Comparison of ENCODE assay signal across 15 cellular contexts in the genomic region with DNA sequence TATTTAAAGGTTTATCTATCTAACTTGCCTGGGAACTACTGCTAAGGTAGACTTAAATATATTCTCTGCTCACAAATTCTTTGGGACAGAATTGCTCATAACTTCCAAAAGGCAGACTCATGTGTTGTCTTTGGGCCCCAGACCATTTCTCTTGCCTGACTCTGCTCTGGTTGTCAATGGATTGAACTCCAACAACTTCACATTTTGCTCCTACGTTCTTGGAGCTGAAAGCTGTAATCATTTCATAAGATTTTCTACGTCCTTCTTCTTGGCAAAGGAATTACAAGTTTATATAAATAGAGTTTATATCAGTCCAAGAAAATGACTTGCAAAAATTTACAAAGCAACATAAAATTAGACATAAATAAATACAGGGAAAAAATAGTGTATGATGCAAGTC. TPM values are rescaled to one million over a fixed set of nuclear protein-coding genes. Genes with fewer than 3 reads are reported as not detected.
A peak's percentile ranks its signal among the peaks of the same experiment; 100 is the strongest.
DNase-seq lines count a peak whose midpoint lies in the region; ATAC-seq and TF ChIP-seq lines count a peak whose summit lies in the region.
"Had no signal": no experiment of that assay in that cellular context is flagged by ENCODE, and none has a peak within 500 bp of the region (broad histone marks: within the 10 kb centered on the region; RNA-seq: fewer than 3 reads in every experiment).

No MANE protein-coding gene starts in this region.

- no peak for TF ChIP-seq CTCF in WI38 (IDR thresholded peaks at IDR 0.05; ENCODE audit: low read depth, low read length)
- no peak for TF ChIP-seq CTCF in fibroblast of pulmonary artery (IDR thresholded peaks at IDR 0.05; ENCODE audit: low read length, missing control alignments)
- no peak for TF ChIP-seq CTCF in progenitor cell of endocrine pancreas (IDR thresholded peaks at IDR 0.05; ENCODE audit: unreplicated experiment)
- TF ChIP-seq CTCF in CD4-positive, alpha-beta T cell (IDR thresholded peaks at IDR 0.05) = no peak

- peak; percentile 53 for DNase-seq in EL
- DNase-seq in fibroblast of pulmonary artery (ENCODE audit: low read depth) = peak; percentile 51
- no peak for DNase-seq in progenitor cell of endocrine pancreas (ENCODE audit: low spot score, unreplicated experiment)
- DNase-seq in medulla oblongata (ENCODE audit: extremely low spot score) = no peak
- DNase-seq in CD4-positive, alpha-beta T cell = no peak
- DNase-seq in activated naive CD8-positive, alpha-beta T cell treated with anti-CD3 and anti-CD28 coated beads for 36 hours = no peak
- no peak for DNase-seq in COLO668 (lab: John Stamatoyannopoulos, UW; ENCODE audit: unreplicated experiment)
- DNase-seq: activated CD4-positive, alpha-beta T cell treated with anti-CD3 and anti-CD28 coated beads, Interleukin-2, amount 50 U/mL, for 48 hours; effector CD8-positive, alpha-beta T cell; H7; left colon; MM.1S; SHP77; upper lobe of right lung had no signal

- peaks cover 6% of the 10 kb centered on the region for H3K4me1 Mint-ChIP-seq in progenitor cell of endocrine pancreas (ENCODE audit: low read depth)
- H3K4me1 Mint-ChIP-seq in CD4-positive, alpha-beta T cell (ENCODE audit: low read depth) = peaks cover 12% of the 10 kb centered on the region
- peaks cover 4% of the 10 kb centered on the region for H3K4me1 Mint-ChIP-seq in activated naive CD8-positive, alpha-beta T cell treated with anti-CD3 and anti-CD28 coated beads for 36 hours

- peaks cover 2% of the 10 kb centered on the region for H3K27me3 Mint-ChIP-seq in progenitor cell of endocrine pancreas
- H3K27me3 Mint-ChIP-seq in CD4-positive, alpha-beta T cell = peaks cover 4% of the 10 kb centered on the region
- no peaks in the 10 kb centered on the region for H3K27me3 Mint-ChIP-seq in activated naive CD8-positive, alpha-beta T cell treated with anti-CD3 and anti-CD28 coated beads for 36 hours

- ATAC-seq in CD4-positive, alpha-beta T cell (ENCODE audit: poor library complexity) = no peak
- ATAC-seq: left colon, upper lobe of right lung had no signal

- peak overlapping the region; percentile 20 for H3K4me3 ChIP-seq in WI38 (ENCODE audit: low read depth, low read length)
- no peak overlapping the region for H3K4me3 ChIP-seq in fibroblast of pulmonary artery (replicated peaks; ENCODE audit: low read depth, low read length)
- H3K4me3 ChIP-seq: upper lobe of right lung had no signal

- no peaks in the 10 kb centered on the region for H3K36me3 Mint-ChIP-seq in progenitor cell of endocrine pancreas (ENCODE audit: insufficient read depth)
- H3K36me3 Mint-ChIP-seq in CD4-positive, alpha-beta T cell (ENCODE audit: low read depth) = no peaks in the 10 kb centered on the region
- no peaks in the 10 kb centered on the region for H3K36me3 Mint-ChIP-seq in activated naive CD8-positive, alpha-beta T cell treated with anti-CD3 and anti-CD28 coated beads for 36 hours

- H3K9me3 Mint-ChIP-seq in progenitor cell of endocrine pancreas (ENCODE audit: low read depth) = peaks cover 6% of the 10 kb centered on the region
- H3K9me3 Mint-ChIP-seq in CD4-positive, alpha-beta T cell = peaks cover 6% of the 10 kb centered on the region
- H3K9me3 Mint-ChIP-seq in activated naive CD8-positive, alpha-beta T cell treated with anti-CD3 and anti-CD28 coated beads for 36 hours = peaks cover 5% of the 10 kb centered on the region

- POLR2A ChIA-PET in CD4-positive, alpha-beta T cell (lab: Charles Lee) = no interaction called here

- CTCF ChIA-PET in CD4-positive, alpha-beta T cell (lab: Charles Lee) = no interaction called here

- intact Hi-C loops in CD4-positive, alpha-beta T cell (cut with DNase I, micrococcal nuclease) = no loop called here

- H3K4me3 Mint-ChIP-seq in progenitor cell of endocrine pancreas (ENCODE audit: low read depth) = no peak overlapping the region
- H3K4me3 Mint-ChIP-seq in CD4-positive, alpha-beta T cell = no peak overlapping the region
- no peak overlapping the region for H3K4me3 Mint-ChIP-seq in activated naive CD8-positive, alpha-beta T cell treated with anti-CD3 and anti-CD28 coated beads for 36 hours

- no peak overlapping the region for H3K27ac ChIP-seq in CD4-positive, alpha-beta T cell (ENCODE audit: low read depth, low read length)
- H3K27ac ChIP-seq: upper lobe of right lung had no signal

- H3K9me3 ChIP-seq in CD4-positive, alpha-beta T cell (ENCODE audit: control insufficient read depth, low read length) = peaks cover 5% of the 10 kb centered on the region
- H3K9me3 ChIP-seq: upper lobe of right lung had no signal

- peak overlapping the region; percentile 46 for H3K27ac Mint-ChIP-seq in progenitor cell of endocrine pancreas
- no peak overlapping the region for H3K27ac Mint-ChIP-seq in CD4-positive, alpha-beta T cell
- no peak overlapping the region for H3K27ac Mint-ChIP-seq in activated naive CD8-positive, alpha-beta T cell treated with anti-CD3 and anti-CD28 coated beads for 36 hours

- no peaks in the 10 kb centered on the region for H3K27me3 ChIP-seq in CD4-positive, alpha-beta T cell (ENCODE audit: control insufficient read depth, insufficient read depth, low read length)
- H3K27me3 ChIP-seq: upper lobe of right lung had no signal

RNA-seq across cellular contexts. Expression of a gene that starts 32.9 kb away (rescaled TPM):
- total RNA-seq in progenitor cell of endocrine pancreas = 57.8 and 60.8 TPM in 2 replicates
- 10 to 100 TPM; 87.3 to 89.6 TPM for total RNA-seq in CD4-positive, alpha-beta T cell
- 10 to 100 TPM; 38.9 to 40.4 TPM for total RNA-seq in activated naive CD8-positive, alpha-beta T cell treated with anti-CD3 and anti-CD28 coated beads for 36 hours

Comparison
In these comparisons a context has a peak if more than half of its experiments do, and no peak if none do; other contexts are left out.
1. DNase-seq: peak in EL (single experiment) and fibroblast of pulmonary artery (single experiment); none in progenitor cell of endocrine pancreas (single experiment), medulla oblongata (single experiment), CD4-positive, alpha-beta T cell (0 of 10), activated naive CD8-positive, alpha-beta T cell treated with anti-CD3 and anti-CD28 coated beads for 36 hours (single experiment) and COLO668 (single experiment).